In the genomic region with DNA sequence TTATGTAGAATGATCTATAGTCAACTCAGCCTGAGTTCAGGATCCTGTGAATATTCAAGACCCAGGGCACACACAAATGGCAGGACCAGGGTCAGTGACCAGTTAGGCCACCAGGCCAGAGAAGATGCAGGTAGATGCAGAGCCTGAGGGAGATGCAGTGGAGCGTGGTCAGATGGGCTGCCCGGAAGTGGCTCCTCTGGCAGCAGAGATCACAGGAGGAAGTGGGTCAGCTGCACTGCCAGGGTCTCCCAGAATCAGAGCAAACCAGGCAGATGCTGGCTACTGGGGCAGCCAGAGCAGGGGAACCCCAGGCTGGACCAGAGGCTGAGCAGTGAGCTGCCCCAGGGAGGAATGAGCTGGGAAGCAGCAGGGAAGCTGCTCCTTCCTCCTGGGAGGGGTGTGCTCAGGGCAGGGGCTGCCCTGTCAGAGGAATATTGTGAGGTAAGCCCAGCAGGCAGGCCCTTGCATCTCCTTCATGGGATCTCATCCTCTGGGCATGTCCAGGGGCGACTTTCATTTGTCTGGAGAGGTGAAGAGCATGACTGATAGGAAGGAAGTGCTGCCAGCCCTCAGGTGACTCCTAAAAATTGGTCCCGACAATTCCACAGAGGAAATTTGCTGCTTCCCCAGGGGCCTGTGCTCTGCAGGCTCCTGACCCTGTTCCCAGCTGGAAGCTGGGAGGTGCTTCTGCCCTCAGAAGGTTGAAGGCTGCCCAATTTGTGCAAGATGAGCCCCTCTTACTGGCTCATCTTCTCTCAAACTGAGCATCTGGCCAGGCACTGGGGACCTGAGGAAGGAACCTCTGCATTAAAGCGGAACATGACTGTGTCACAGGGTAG, we compare ENCODE assay signal across 27 cellular contexts. TPM values are rescaled to one million over a fixed set of nuclear protein-coding genes. Genes with fewer than 3 reads are reported as not detected.
"Had no signal": no experiment of that assay in that cellular context is flagged by ENCODE, and none has a peak within 500 bp of the region (broad histone marks: within the 10 kb centered on the region; RNA-seq: fewer than 3 reads in every experiment).

No MANE protein-coding gene starts in this region.

- H3K27ac ChIP-seq: adrenal gland, epithelial cell of prostate, gastroesophageal sphincter, thyroid gland, VCaP had no signal

- H3K4me3 ChIP-seq: adrenal gland, gastroesophageal sphincter, thyroid gland had no signal

- H3K27me3 Mint-ChIP-seq: activated CD8-positive, alpha-beta T cell treated with anti-CD3 and anti-CD28 coated beads for 36 hours; activated naive CD8-positive, alpha-beta T cell; stimulated activated naive CD8-positive, alpha-beta T cell treated with anti-CD3 and anti-CD28 coated beads, Interleukin-15, Interleukin-2, amounts not matched to agents 100 ng/mL and 50 ng/mL, for 24 hours had no signal

- ATAC-seq: activated CD4-positive, CD25-positive, alpha-beta regulatory T cell treated with anti-CD3 and anti-CD28 coated beads, Interleukin-2, amount 50 U/mL, for 24 hours; activated CD8-positive, alpha-beta memory T cell treated with anti-CD3 and anti-CD28 coated beads, Interleukin-2, amount 10 ng/mL, durations not matched to agents 7 days and 5 days; activated CD8-positive, alpha-beta T cell treated with anti-CD3 and anti-CD28 coated beads for 36 hours; gastroesophageal sphincter; left cardiac atrium had no signal

- H3K4me1 ChIP-seq: adrenal gland had no signal

- H3K9me3 ChIP-seq: adrenal gland, thyroid gland had no signal

- H3K27me3 ChIP-seq: adrenal gland, gastroesophageal sphincter, thyroid gland had no signal

- H3K36me3 Mint-ChIP-seq: activated CD8-positive, alpha-beta memory T cell treated with anti-CD3 and anti-CD28 coated beads, Interleukin-2, amount 10 ng/mL, durations not matched to agents 7 days and 5 days; activated naive CD8-positive, alpha-beta T cell; memory B cell had no signal

- DNase-seq: activated CD4-positive, alpha-beta T cell treated with anti-CD3 and anti-CD28 coated beads, Interleukin-2, amount 10 ng/mL, durations not matched to agents 24 days and 14 days; activated CD8-positive, alpha-beta memory T cell treated with anti-CD3 and anti-CD28 coated beads, Interleukin-2, amount 10 ng/mL, durations not matched to agents 7 days and 5 days; activated CD8-positive, alpha-beta T cell treated with anti-CD3 and anti-CD28 coated beads for 36 hours; activated naive CD4-positive, alpha-beta T cell; activated T-cell treated with anti-CD3 and anti-CD28 coated beads for 4 hours; adrenal gland; cerebellar nuclear complex; cortex of kidney; head of caudate nucleus; left cardiac atrium; occipital lobe; retina; stimulated activated CD4-positive, alpha-beta T cell treated with anti-CD3 and anti-CD28 coated beads, Interleukin-4, amount 100 ng/mL, for 4 hours; substantia nigra; SW 1271; T-helper 2 cell; thyroid gland had no signal

- H3K36me3 ChIP-seq: adrenal gland, gastroesophageal sphincter, thyroid gland had no signal

- H3K4me3 Mint-ChIP-seq: activated CD4-positive, alpha-beta T cell treated with anti-CD3 and anti-CD28 coated beads, Interleukin-2, amount 10 ng/mL, durations not matched to agents 24 days and 14 days; activated CD8-positive, alpha-beta memory T cell treated with anti-CD3 and anti-CD28 coated beads, Interleukin-2, amount 10 ng/mL, durations not matched to agents 7 days and 5 days; activated CD8-positive, alpha-beta T cell treated with anti-CD3 and anti-CD28 coated beads for 36 hours; activated naive CD8-positive, alpha-beta T cell; memory B cell; neural crest cell; stimulated activated naive CD8-positive, alpha-beta T cell treated with anti-CD3 and anti-CD28 coated beads, Interleukin-15, Interleukin-2, amounts not matched to agents 100 ng/mL and 50 ng/mL, for 24 hours had no signal

- H3K4me1 Mint-ChIP-seq: activated CD4-positive, alpha-beta T cell treated with anti-CD3 and anti-CD28 coated beads, Interleukin-2, amount 10 ng/mL, durations not matched to agents 24 days and 14 days; activated CD8-positive, alpha-beta memory T cell treated with anti-CD3 and anti-CD28 coated beads, Interleukin-2, amount 10 ng/mL, durations not matched to agents 7 days and 5 days had no signal

- H3K27ac Mint-ChIP-seq: activated CD4-positive, alpha-beta T cell treated with anti-CD3 and anti-CD28 coated beads, Interleukin-2, amount 10 ng/mL, durations not matched to agents 24 days and 14 days; activated CD8-positive, alpha-beta memory T cell treated with anti-CD3 and anti-CD28 coated beads, Interleukin-2, amount 10 ng/mL, durations not matched to agents 7 days and 5 days; activated CD8-positive, alpha-beta T cell treated with anti-CD3 and anti-CD28 coated beads for 36 hours; activated naive CD8-positive, alpha-beta T cell; memory B cell; progenitor cell of endocrine pancreas; stimulated activated naive CD8-positive, alpha-beta T cell treated with anti-CD3 and anti-CD28 coated beads, Interleukin-15, Interleukin-2, amounts not matched to agents 100 ng/mL and 50 ng/mL, for 24 hours had no signal

- H3K9me3 Mint-ChIP-seq: activated CD4-positive, alpha-beta T cell treated with anti-CD3 and anti-CD28 coated beads, Interleukin-2, amount 10 ng/mL, durations not matched to agents 24 days and 14 days; activated CD8-positive, alpha-beta T cell treated with anti-CD3 and anti-CD28 coated beads for 36 hours; neural crest cell; stimulated activated naive CD8-positive, alpha-beta T cell treated with anti-CD3 and anti-CD28 coated beads, Interleukin-15, Interleukin-2, amounts not matched to agents 100 ng/mL and 50 ng/mL, for 24 hours had no signal

RNA-seq across cellular contexts. Expression of gene STUM, which starts 49.3 kb away (rescaled TPM):
- total RNA-seq: activated CD4-positive, alpha-beta T cell treated with anti-CD3 and anti-CD28 coated beads, Interleukin-2, amount 10 ng/mL, durations not matched to agents 24 days and 14 days; activated CD8-positive, alpha-beta memory T cell treated with anti-CD3 and anti-CD28 coated beads, Interleukin-2, amount 10 ng/mL, durations not matched to agents 7 days and 5 days; activated CD8-positive, alpha-beta T cell treated with anti-CD3 and anti-CD28 coated beads for 36 hours; bronchial epithelial cell had no signal
